In the genomic region with DNA sequence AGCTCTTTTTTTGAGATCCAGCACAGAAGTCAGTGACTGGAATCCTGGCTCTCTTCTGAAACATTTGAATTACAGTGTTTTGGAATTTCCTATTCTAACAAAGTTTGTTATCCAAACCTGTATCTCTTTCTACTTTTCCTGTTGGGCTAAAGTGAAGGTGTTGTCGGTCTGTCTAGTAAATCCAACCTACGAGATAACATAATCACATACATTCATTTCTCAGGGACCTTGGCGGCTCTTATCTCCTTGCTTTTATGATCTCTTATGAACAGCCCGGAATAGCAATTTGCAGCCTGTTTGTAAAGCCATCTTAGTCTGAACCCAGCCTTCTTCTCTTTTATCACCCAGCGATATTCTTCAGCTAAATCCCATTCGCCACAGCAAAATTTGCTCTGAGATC, we compare ENCODE assay signal across 26 cellular contexts. TPM values are rescaled to one million over a fixed set of nuclear protein-coding genes. Genes with fewer than 3 reads are reported as not detected.
DNase-seq lines count a peak whose midpoint lies in the region; ATAC-seq and TF ChIP-seq lines count a peak whose summit lies in the region.
"Had no signal": no experiment of that assay in that cellular context is flagged by ENCODE, and none has a peak within 500 bp of the region (broad histone marks: within the 10 kb centered on the region; RNA-seq: fewer than 3 reads in every experiment).

No MANE protein-coding gene starts in this region.

- H3K4me2 ChIP-seq in smooth muscle cell = peak overlapping the region; percentile 37
- H3K4me2 ChIP-seq: BLaER1, KMS-11 had no signal

- H3K4me3 ChIP-seq in cardiac muscle cell = no peak overlapping the region
- H3K4me3 ChIP-seq in gastroesophageal sphincter = no peak overlapping the region
- H3K4me3 ChIP-seq in right lobe of liver = no peak overlapping the region
- no peak overlapping the region for H3K4me3 ChIP-seq in smooth muscle cell
- H3K4me3 ChIP-seq: BLaER1, SJCRH30 had no signal

- peaks cover 92% of the 10 kb centered on the region for H3K4me1 ChIP-seq in cardiac muscle cell (ENCODE audit: low read depth)
- H3K4me1 ChIP-seq in gastroesophageal sphincter = peaks cover 3 to 78% (median 11%) of the 10 kb centered on the region in 3 donors
- H3K4me1 ChIP-seq in right lobe of liver = peaks cover 0 to 64% (median 22%) of the 10 kb centered on the region in 4 donors
- H3K4me1 ChIP-seq in smooth muscle cell (ENCODE audit: low read depth) = peaks cover 9% of the 10 kb centered on the region
- H3K4me1 ChIP-seq: BLaER1, SJCRH30 had no signal

- no peaks in the 10 kb centered on the region for H4K20me1 ChIP-seq in smooth muscle cell (ENCODE audit: low read depth)
- H4K20me1 ChIP-seq: BLaER1 had no signal

- no peaks in the 10 kb centered on the region for H3K79me2 ChIP-seq in smooth muscle cell (ENCODE audit: low read depth)

- no peak for TF ChIP-seq EP300 in gastroesophageal sphincter (IDR thresholded peaks at IDR 0.05)

- H3K27me3 ChIP-seq in cardiac muscle cell = no peaks in the 10 kb centered on the region
- no peaks in the 10 kb centered on the region for H3K27me3 ChIP-seq in gastroesophageal sphincter
- no peaks in the 10 kb centered on the region for H3K27me3 ChIP-seq in right lobe of liver
- H3K27me3 ChIP-seq in smooth muscle cell (ENCODE audit: low read depth) = no peaks in the 10 kb centered on the region
- H3K27me3 ChIP-seq: BLaER1, SJCRH30 had no signal

- TF ChIP-seq POLR2A in gastroesophageal sphincter (IDR thresholded peaks at IDR 0.05) (no peak), right lobe of liver (IDR thresholded peaks at IDR 0.05) (no peak)

- DNase-seq in cardiac muscle cell (ENCODE audit: low read depth in 1 of 2, low spot score in 1 of 2) (no peak), left cardiac atrium (no peak), right lobe of liver (no peak), smooth muscle cell (lab: John Stamatoyannopoulos, UW; ENCODE audit: unreplicated experiment) (no peak), NCI-H146 treated with DMSO at 0.1 percent for 48 hours (lab: John Stamatoyannopoulos, UW; ENCODE audit: unreplicated experiment) (no peak)
- DNase-seq: ACHN; CD4-positive, alpha-beta T cell; COR-L47; DMS79; NCI-H1105 treated with DMSO at 0.1 percent for 48 hours; NCI-H1694; NCI-H2081; NCI-H2171; NCI-H345; NCI-H524; NCI-H774; SJCRH30 had no signal

- 53 to 83% methylated on average over 4 to 6 of the region's 6 CpGs for WGBS in gastroesophageal sphincter (ENCODE audit: low coverage in 1 of 2), 2 donors
- WGBS in right lobe of liver (ENCODE audit: insufficient coverage, low coverage, low lambda C conversion rate, missing lambda C conversion rate) = 73% methylated on average over 6 of the region's 6 CpGs
- WGBS in smooth muscle cell (ENCODE audit: low lambda C conversion rate) = 30% methylated on average over 6 of the region's 6 CpGs

- intact Hi-C loops in left cardiac atrium (cut with DNase I) = no loop called here
- intact Hi-C loops in right lobe of liver (cut with DNase I) = no loop called here

- H3K9me3 ChIP-seq in cardiac muscle cell (ENCODE audit: low read depth) = no peaks in the 10 kb centered on the region
- H3K9me3 ChIP-seq in gastroesophageal sphincter = no peaks in the 10 kb centered on the region
- no peaks in the 10 kb centered on the region for H3K9me3 ChIP-seq in right lobe of liver
- no peaks in the 10 kb centered on the region for H3K9me3 ChIP-seq in smooth muscle cell (replicated peaks; ENCODE audit: low read depth)
- H3K9me3 ChIP-seq: BLaER1, SJCRH30 had no signal

- H3K9ac ChIP-seq in smooth muscle cell (ENCODE audit: low read depth) = no peak overlapping the region
- H3K9ac ChIP-seq: BLaER1, KMS-11 had no signal

- TF ChIP-seq CTCF in cardiac muscle cell (IDR thresholded peaks at IDR 0.05; ENCODE audit: low read depth, low read length) = no peak
- no peak for TF ChIP-seq CTCF in gastroesophageal sphincter (IDR thresholded peaks at IDR 0.05)
- TF ChIP-seq CTCF in right lobe of liver (IDR thresholded peaks at IDR 0.05) = no peak
- no peak for TF ChIP-seq CTCF in smooth muscle cell (IDR thresholded peaks at IDR 0.05; ENCODE audit: borderline replicate concordance, insufficient read depth, poor library complexity, severe bottlenecking)

- H3K27ac ChIP-seq in cardiac muscle cell (peak overlapping the region; percentile 86), gastroesophageal sphincter (peak overlapping the region in 3 of 4 donors; percentile 23 to 83 (median 32)), right lobe of liver (peak overlapping the region; percentile 16 to 96 (median 95)), smooth muscle cell (ENCODE audit: low read depth) (no peak overlapping the region)
- H3K27ac ChIP-seq: 22Rv1, BLaER1, HL-60, KMS-11, SJCRH30 had no signal

- ATAC-seq in left cardiac atrium = no peak
- no peak for ATAC-seq in gastroesophageal sphincter
- ATAC-seq in right lobe of liver = no peak
- ATAC-seq in HG03159 (IDR thresholded peaks at IDR 0.05; ENCODE audit: unreplicated experiment) = no peak
- ATAC-seq in HG03095 (IDR thresholded peaks at IDR 0.05; ENCODE audit: unreplicated experiment) = no peak
- ATAC-seq: HCT116, Panc1 had no signal

- no peak overlapping the region for H2AFZ ChIP-seq in smooth muscle cell (ENCODE audit: low read depth)

- H3F3A ChIP-seq in smooth muscle cell (ENCODE audit: low read depth) = peaks cover 7% of the 10 kb centered on the region

- H3K36me3 ChIP-seq in cardiac muscle cell = peaks cover 1% of the 10 kb centered on the region
- no peaks in the 10 kb centered on the region for H3K36me3 ChIP-seq in gastroesophageal sphincter
- H3K36me3 ChIP-seq in right lobe of liver = no peaks in the 10 kb centered on the region
- H3K36me3 ChIP-seq in smooth muscle cell (ENCODE audit: low read depth) = no peaks in the 10 kb centered on the region
- H3K36me3 ChIP-seq: BLaER1, SJCRH30 had no signal

RNA-seq across cellular contexts. Expression of a gene that starts 14.5 kb away (rescaled TPM):
- total RNA-seq in cardiac muscle cell = 23.9 and 42.3 TPM in 2 replicates
- 17.7 and 28.4 TPM in 2 replicates for polyA plus RNA-seq in cardiac muscle cell
- total RNA-seq in left cardiac atrium = 100 to 1,000 TPM in 1 of 2 donors, 10 to 100 TPM in 1; 75.4 to 180 TPM
- total RNA-seq in gastroesophageal sphincter = 10 to 100 TPM in 2 of 4 donors, 1 to 10 TPM in 2; 5.8 to 43.7 (median 18.3) TPM
- total RNA-seq in right lobe of liver = 10 to 100 TPM; 13.8 to 61.0 (median 37.6) TPM
- 1.8 and 2.8 TPM in 2 replicates for total RNA-seq in smooth muscle cell
- polyA plus RNA-seq in smooth muscle cell = 0.25 and 0.30 TPM in 2 replicates
- total RNA-seq: CD4-positive, alpha-beta T cell had no signal
